In the genomic region with DNA sequence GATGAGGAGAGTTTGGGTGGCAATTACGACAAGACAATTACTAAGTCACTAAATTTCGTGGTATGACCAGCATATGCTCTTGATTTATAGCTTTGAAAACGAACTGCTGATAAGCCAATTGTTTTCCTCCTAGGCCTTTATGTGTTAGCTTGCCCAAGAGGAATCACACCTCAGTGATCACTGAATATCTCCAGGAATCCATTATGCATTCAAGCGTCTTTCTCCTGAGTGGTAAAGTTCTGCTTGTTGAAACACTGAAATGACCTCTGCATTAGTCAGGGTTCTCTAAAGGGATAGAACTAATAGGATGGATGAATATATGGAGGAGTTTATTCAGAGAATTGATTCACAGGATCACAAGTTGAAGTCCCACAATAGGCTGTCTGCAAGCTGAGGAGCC, we compare ENCODE assay signal across 35 cellular contexts.
DNase-seq lines count a peak whose midpoint lies in the region; ATAC-seq lines count a peak whose summit lies in the region.
"Had no signal": no experiment of that assay in that cellular context is flagged by ENCODE, and none has a peak within 500 bp of the region (broad histone marks: within the 10 kb centered on the region; RNA-seq: fewer than 3 reads in every experiment).

No MANE protein-coding gene starts in this region.

- no peaks in the 10 kb centered on the region for H3K27me3 Mint-ChIP-seq in activated naive CD8-positive, alpha-beta T cell treated with anti-CD3 and anti-CD28 coated beads for 36 hours
- H3K27me3 Mint-ChIP-seq: activated CD4-positive, alpha-beta T cell treated with anti-CD3 and anti-CD28 coated beads, Interleukin-2, amount 10 ng/mL, durations not matched to agents 7 days and 5 days; activated naive CD8-positive, alpha-beta T cell; activated T-cell treated with anti-CD3 and anti-CD28 coated beads, Interleukin-2, amount 50 U/mL, for 24 hours; central memory CD8-positive, alpha-beta T cell; effector memory CD8-positive, alpha-beta T cell had no signal

- H3K4me1 ChIP-seq in mesenchymal stem cell (ENCODE audit: control insufficient read depth, insufficient read depth, low read depth, low read length), result no peaks in the 10 kb centered on the region
- H3K4me1 ChIP-seq: heart left ventricle, Peyer's patch, SJCRH30 had no signal

- H3K18ac ChIP-seq in mesenchymal stem cell (ENCODE audit: low read depth in 1 of 2, low read length in 2 of 2), result no peak overlapping the region

- H3K4me1 Mint-ChIP-seq in activated naive CD8-positive, alpha-beta T cell treated with anti-CD3 and anti-CD28 coated beads for 36 hours, result no peaks in the 10 kb centered on the region
- H3K4me1 Mint-ChIP-seq: activated CD4-positive, alpha-beta T cell treated with anti-CD3 and anti-CD28 coated beads, Interleukin-2, amount 10 ng/mL, durations not matched to agents 7 days and 5 days; central memory CD8-positive, alpha-beta T cell; nephron; stimulated activated effector memory CD8-positive, alpha-beta T cell treated with anti-CD3 and anti-CD28 coated beads, Interleukin-12 subunit alpha, Interleukin-12 subunit beta, amount 100 ng/mL, for 72 hours had no signal

- no peaks in the 10 kb centered on the region for H3K36me3 Mint-ChIP-seq in activated naive CD8-positive, alpha-beta T cell treated with anti-CD3 and anti-CD28 coated beads for 36 hours
- H3K36me3 Mint-ChIP-seq: activated naive CD8-positive, alpha-beta T cell; stimulated activated effector memory CD8-positive, alpha-beta T cell treated with anti-CD3 and anti-CD28 coated beads, Interleukin-12 subunit alpha, Interleukin-12 subunit beta, amount 100 ng/mL, for 72 hours; WTC11 had no signal

- no peak overlapping the region for H3K4me2 ChIP-seq in mesenchymal stem cell (ENCODE audit: low read length, poor library complexity, severe bottlenecking)

- peak overlapping the region; percentile 36 for H3K27ac ChIP-seq in mesenchymal stem cell (ENCODE audit: low read length, poor library complexity, severe bottlenecking)
- H3K27ac ChIP-seq: BLaER1 treated with 17β-estradiol and CSF1 and Interleukin-3, amounts not matched to agents 10 nM and 100 nM; heart left ventricle; ovary; Peyer's patch; SJCRH30 had no signal

- H2BK15ac ChIP-seq in mesenchymal stem cell (ENCODE audit: low read depth, poor library complexity, severe bottlenecking), result no peak overlapping the region

- no peak overlapping the region for H3K4me3 Mint-ChIP-seq in activated naive CD8-positive, alpha-beta T cell treated with anti-CD3 and anti-CD28 coated beads for 36 hours
- H3K4me3 Mint-ChIP-seq: activated CD4-positive, alpha-beta T cell treated with anti-CD3 and anti-CD28 coated beads, Interleukin-2, amount 10 ng/mL, durations not matched to agents 7 days and 5 days; activated naive CD8-positive, alpha-beta T cell; activated T-cell treated with anti-CD3 and anti-CD28 coated beads, Interleukin-2, amount 50 U/mL, for 24 hours; central memory CD8-positive, alpha-beta T cell; effector memory CD8-positive, alpha-beta T cell; nephron; stimulated activated effector memory CD8-positive, alpha-beta T cell treated with anti-CD3 and anti-CD28 coated beads, Interleukin-12 subunit alpha, Interleukin-12 subunit beta, amount 100 ng/mL, for 72 hours; WTC11 had no signal

- no peak overlapping the region for H2AK5ac ChIP-seq in mesenchymal stem cell (ENCODE audit: low read length, severe bottlenecking)

- no peak overlapping the region for H4K91ac ChIP-seq in mesenchymal stem cell (ENCODE audit: low read length)

- no peaks in the 10 kb centered on the region for H3K9me3 Mint-ChIP-seq in activated naive CD8-positive, alpha-beta T cell treated with anti-CD3 and anti-CD28 coated beads for 36 hours
- H3K9me3 Mint-ChIP-seq: activated T-cell treated with anti-CD3 and anti-CD28 coated beads, Interleukin-2, amount 50 U/mL, for 24 hours; nephron; stimulated activated effector memory CD8-positive, alpha-beta T cell treated with anti-CD3 and anti-CD28 coated beads, Interleukin-12 subunit alpha, Interleukin-12 subunit beta, amount 100 ng/mL, for 72 hours; WTC11 had no signal

- H2AFZ ChIP-seq in mesenchymal stem cell (ENCODE audit: low read depth, low read length), result no peak overlapping the region

- H2BK12ac ChIP-seq in mesenchymal stem cell (ENCODE audit: low read length in 2 of 2), result no peak overlapping the region

- no peak overlapping the region for H3K4me3 ChIP-seq in mesenchymal stem cell (ENCODE audit: insufficient read depth in 1 of 2, low read depth in 1 of 2, low read length in 2 of 2)
- H3K4me3 ChIP-seq: BLaER1 treated with 17β-estradiol and CSF1 and Interleukin-3, amounts not matched to agents 10 nM and 100 nM; heart left ventricle; ovary; Peyer's patch; SJCRH30 had no signal

- H3K27me3 ChIP-seq in mesenchymal stem cell (ENCODE audit: control insufficient read depth in 1 of 2, insufficient read depth in 1 of 2, low read length in 2 of 2), result no peaks in the 10 kb centered on the region
- H3K27me3 ChIP-seq: BLaER1 treated with 17β-estradiol and CSF1 and Interleukin-3, amounts not matched to agents 10 nM and 100 nM; heart left ventricle; ovary; Peyer's patch; SJCRH30 had no signal

- H2BK5ac ChIP-seq in mesenchymal stem cell (ENCODE audit: low read depth, low read length, poor library complexity, severe bottlenecking), result no peak overlapping the region

- no peak overlapping the region for H3K27ac Mint-ChIP-seq in activated naive CD8-positive, alpha-beta T cell treated with anti-CD3 and anti-CD28 coated beads for 36 hours
- H3K27ac Mint-ChIP-seq: activated CD4-positive, alpha-beta T cell treated with anti-CD3 and anti-CD28 coated beads, Interleukin-2, amount 10 ng/mL, durations not matched to agents 7 days and 5 days; activated naive CD8-positive, alpha-beta T cell; activated T-cell treated with anti-CD3 and anti-CD28 coated beads, Interleukin-2, amount 50 U/mL, for 24 hours; effector memory CD8-positive, alpha-beta T cell; nephron; stimulated activated effector memory CD8-positive, alpha-beta T cell treated with anti-CD3 and anti-CD28 coated beads, Interleukin-12 subunit alpha, Interleukin-12 subunit beta, amount 100 ng/mL, for 72 hours; WTC11 had no signal

- H3K9me3 ChIP-seq in mesenchymal stem cell (ENCODE audit: control insufficient read depth, low read length), result no peaks in the 10 kb centered on the region
- H3K9me3 ChIP-seq: BLaER1 treated with 17β-estradiol and CSF1 and Interleukin-3, amounts not matched to agents 10 nM and 100 nM; heart left ventricle; ovary; Peyer's patch; SJCRH30 had no signal

- H3K14ac ChIP-seq in mesenchymal stem cell (ENCODE audit: low read length in 2 of 2), result no peak overlapping the region

- no peak overlapping the region for H3K23ac ChIP-seq in mesenchymal stem cell (ENCODE audit: low read length in 2 of 2)

- no peak for ATAC-seq in esophagus mucosa
- ATAC-seq in HG02571 (IDR thresholded peaks at IDR 0.05; ENCODE audit: unreplicated experiment), result no peak
- ATAC-seq: effector memory CD8-positive, alpha-beta T cell; heart left ventricle; left colon; stimulated activated effector memory CD8-positive, alpha-beta T cell treated with anti-CD3 and anti-CD28 coated beads, Interleukin-12 subunit alpha, Interleukin-12 subunit beta, amount 100 ng/mL, for 72 hours; WTC11 had no signal

- WGBS in mesenchymal stem cell, result 55% methylated on average over 4 of the region's 4 CpGs

- no peaks in the 10 kb centered on the region for H3K36me3 ChIP-seq in mesenchymal stem cell (ENCODE audit: control insufficient read depth in 1 of 2, insufficient read depth in 2 of 2, low read depth in 1 of 2, low read length in 2 of 2)
- H3K36me3 ChIP-seq: BLaER1 treated with 17β-estradiol and CSF1 and Interleukin-3, amounts not matched to agents 10 nM and 100 nM; heart left ventricle; ovary; Peyer's patch; SJCRH30 had no signal

- no peaks in the 10 kb centered on the region for H3K79me1 ChIP-seq in mesenchymal stem cell (replicated peaks; ENCODE audit: low read length, poor library complexity, severe bottlenecking)

- no peak overlapping the region for H2BK120ac ChIP-seq in mesenchymal stem cell (ENCODE audit: low read depth, low read length)

- H3K9ac ChIP-seq in mesenchymal stem cell (ENCODE audit: low read length), result no peak overlapping the region
- H3K9ac ChIP-seq: BLaER1 treated with 17β-estradiol and CSF1 and Interleukin-3, amounts not matched to agents 10 nM and 100 nM had no signal

- no peak overlapping the region for H3K4ac ChIP-seq in mesenchymal stem cell (ENCODE audit: low read depth in 1 of 2, low read length in 2 of 2)

- DNase-seq in DMS53 (lab: John Stamatoyannopoulos, UW) (peak; percentile 16), NCI-H146 (lab: John Stamatoyannopoulos, UW) (peak; percentile 80), astrocyte of the hippocampus (ENCODE audit: low read depth, low spot score) (peak; percentile 69), mesenchymal stem cell (no peak), amygdala (lab: John Stamatoyannopoulos, UW) (no peak)
- DNase-seq in activated naive CD8-positive, alpha-beta T cell treated with anti-CD3 and anti-CD28 coated beads for 36 hours, result no peak
- DNase-seq: activated CD4-positive, alpha-beta T cell treated with anti-CD3 and anti-CD28 coated beads, Interleukin-2, amount 10 ng/mL, durations not matched to agents 7 days and 5 days; activated effector memory CD4-positive, alpha-beta T cell treated with anti-CD3 and anti-CD28 coated beads, Interleukin-2, amount 50 U/mL, for 16 hours; activated T-cell treated with anti-CD3 and anti-CD28 coated beads, Interleukin-2, amount 50 U/mL, for 24 hours; aorta; DMS79 treated with DMSO at 0.1 percent for 48 hours; effector memory CD8-positive, alpha-beta T cell; heart left ventricle; IMR-90; left colon; mammary epithelial cell; NCI-H1092; NCI-H187; NCI-H524 treated with DMSO at 0.1 percent for 48 hours; ovary; Peyer's patch; retina; SJCRH30; substantia nigra; SW 1271; T-helper 9 cell; trophoblast cell had no signal

- no peak overlapping the region for H4K8ac ChIP-seq in mesenchymal stem cell (ENCODE audit: low read length)

Comparison
In these comparisons a context has a peak if more than half of its experiments do, and no peak if none do; other contexts are left out.
1. DNase-seq: peak in DMS53 (single experiment), NCI-H146 (single experiment) and astrocyte of the hippocampus (single experiment); none in mesenchymal stem cell (single experiment), amygdala (0 of 56) and activated naive CD8-positive, alpha-beta T cell treated with anti-CD3 and anti-CD28 coated beads for 36 hours (single experiment).